Comparison of ENCODE assay signal across 8 cellular contexts in the genomic region with DNA sequence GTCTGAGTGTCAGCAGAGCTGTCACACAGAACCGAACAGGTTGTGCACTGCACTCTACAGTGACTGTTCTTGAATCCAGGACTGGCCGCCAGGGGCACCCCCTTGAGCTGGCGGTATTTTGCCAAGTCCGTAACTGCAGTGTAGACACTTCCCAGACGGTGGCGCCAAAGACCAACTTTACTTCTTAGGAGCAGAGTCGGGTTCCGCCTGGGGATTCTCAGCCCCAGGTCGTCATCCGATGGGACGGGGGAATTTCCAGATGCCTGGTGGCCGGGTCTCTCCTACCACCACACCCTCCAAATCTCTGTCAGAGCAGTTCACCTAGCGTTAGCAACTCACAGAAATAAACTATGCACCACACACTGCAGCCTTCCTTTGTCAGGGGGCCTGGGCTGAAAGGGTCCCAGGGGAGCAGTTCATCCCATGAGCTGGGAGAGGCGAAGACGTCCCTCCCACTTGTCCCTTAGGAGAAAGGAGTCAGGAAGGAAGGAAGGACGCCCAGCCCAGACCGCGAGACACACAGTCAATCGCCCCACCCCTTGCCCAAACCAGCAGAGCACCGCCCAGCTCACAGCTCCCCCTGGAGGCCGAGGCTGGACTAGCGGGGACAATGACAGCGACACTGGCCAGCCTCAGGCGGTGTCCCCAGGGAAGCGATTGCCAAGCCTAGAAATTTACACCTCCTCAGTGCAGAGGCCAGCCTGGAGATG. TPM values are rescaled to one million over a fixed set of nuclear protein-coding genes. Genes with fewer than 3 reads are reported as not detected.
A peak's percentile ranks its signal among the peaks of the same experiment; 100 is the strongest.
DNase-seq lines count a peak whose midpoint lies in the region; ATAC-seq, FAIRE-seq and TF ChIP-seq lines count a peak whose summit lies in the region.

No MANE protein-coding gene starts in this region.

- peaks cover 15% of the 10 kb centered on the region for H3K4me1 Mint-ChIP-seq in Calu3 (ENCODE audit: low read depth, unreplicated experiment)

- H3K27ac ChIP-seq in mesodermal cell (ENCODE audit: low read depth, low read length, severe bottlenecking) = peak overlapping the region; percentile 98

- CTCF ChIA-PET in Calu3 (lab: Charles Lee) = interaction anchor here (0.5 to 2.0 kb wide), 40 partner anchors 9 to 519 kb away, joined by 3 to 37 read pairs (median 5); a partner anchor contains a TSS

- peak overlapping the region; percentile 73 for H3K27ac Mint-ChIP-seq in Calu3 (ENCODE audit: unreplicated experiment)

- BruUV-seq in Calu3 (replicated peaks; lab: Mats Ljungman, UMichigan) = no TSS peak

- peaks cover 36% of the 10 kb centered on the region for H3K27me3 Mint-ChIP-seq in Calu3 (ENCODE audit: unreplicated experiment)

- H3K36me3 ChIP-seq in mesodermal cell (ENCODE audit: control insufficient read depth, insufficient read depth, low read length) = no peaks in the 10 kb centered on the region

- peak; percentile 90 for TF ChIP-seq CTCF in Calu3 (IDR thresholded peaks at IDR 0.05; ENCODE audit: unreplicated experiment)

- H3K9me3 Mint-ChIP-seq in Calu3 (ENCODE audit: low read depth, unreplicated experiment) = no peaks in the 10 kb centered on the region

- intact Hi-C loops in Calu3 (cut with micrococcal nuclease; ENCODE audit: unreplicated experiment) = loop anchor here (2.0 to 5.0 kb wide), 2 partner anchors 42 to 406 kb away; a partner anchor contains a TSS

- WGBS in mesodermal cell (ENCODE audit: insufficient coverage in 2 of 2), 2 experiments = 1 to 4% methylated on average over 15 to 18 of the region's 25 CpGs

- FAIRE-seq in endometrium (lab: Jason Lieb, UNC) = peak; percentile 18

- peak overlapping the region; percentile 40 for H3K4me3 ChIP-seq in mesodermal cell (ENCODE audit: extremely low read depth, insufficient read depth, low read length, poor library complexity, severe bottlenecking)

- H3K4me1 ChIP-seq in mesodermal cell (ENCODE audit: control insufficient read depth, insufficient read depth, low read length, poor library complexity, severe bottlenecking) = peaks cover 20% of the 10 kb centered on the region

- H3K4me3 Mint-ChIP-seq in Calu3 (ENCODE audit: low read depth, unreplicated experiment) = peak overlapping the region; percentile 73

- peak; percentile 59 for ATAC-seq in GM21390 (IDR thresholded peaks at IDR 0.05; ENCODE audit: unreplicated experiment)

- H3K9me3 ChIP-seq in mesodermal cell (ENCODE audit: control insufficient read depth, low read length) = no peaks in the 10 kb centered on the region

- DNase-seq in Calu3 = peak; percentile 98
- DNase-seq in HUDEP-2 (lab: John Stamatoyannopoulos, UW; ENCODE audit: unreplicated experiment in 76 of 76) = peak in 74 of 76 experiments; percentile 41 to 98 (median 91)
- DNase-seq in NOMO-1 treated with DMSO at 0.1 percent for 48 hours (lab: John Stamatoyannopoulos, UW; ENCODE audit: unreplicated experiment) = peak; percentile 92
- DNase-seq in activated CD8-positive, alpha-beta memory T cell treated with anti-CD3 and anti-CD28 coated beads, Interleukin-2, amount 50 U/mL, for 1 hour (ENCODE audit: extremely low read depth) = peak; percentile 91
- peak; percentile 94 for DNase-seq in stimulated activated CD8-positive, alpha-beta memory T cell treated with anti-CD3 and anti-CD28 coated beads, Interleukin-15, amount 100 ng/mL, for 24 hours (ENCODE audit: low read depth)

- peaks cover 8% of the 10 kb centered on the region for H3K36me3 Mint-ChIP-seq in Calu3 (ENCODE audit: insufficient read depth, unreplicated experiment)

RNA-seq across cellular contexts. Expression of a gene that starts 7.4 kb away (rescaled TPM):
- 59.0 and 71.6 TPM in 2 replicates for total RNA-seq in Calu3 (2022)
- polyA plus RNA-seq in mesodermal cell (2013, experiment 1 of 2) = 63.3 TPM
- polyA plus RNA-seq in mesodermal cell (2013, experiment 2 of 2) = 57.3 TPM

RNA-seq across cellular contexts. Expression of a gene that starts 37.9 kb away (rescaled TPM):
- not detected in 2 replicates for total RNA-seq in Calu3 (2022)
- polyA plus RNA-seq in mesodermal cell (2013, experiment 1 of 2) = not detected
- polyA plus RNA-seq in mesodermal cell (2013, experiment 2 of 2) = not detected

RNA-seq across cellular contexts. Expression of a gene that starts 40.3 kb away (rescaled TPM):
- total RNA-seq in Calu3 (2022) = 85.3 and 91.0 TPM in 2 replicates
- 64.5 TPM for polyA plus RNA-seq in mesodermal cell (2013, experiment 1 of 2)
- polyA plus RNA-seq in mesodermal cell (2013, experiment 2 of 2) = 59.7 TPM

RNA-seq across cellular contexts. Expression of a gene that starts 41.1 kb away (rescaled TPM):
- total RNA-seq in Calu3 (2022) = 50.9 and 52.1 TPM in 2 replicates
- polyA plus RNA-seq in mesodermal cell (2013, experiment 1 of 2) = 41.5 TPM
- 40.7 TPM for polyA plus RNA-seq in mesodermal cell (2013, experiment 2 of 2)

Comparison
In these comparisons a context has a peak if more than half of its experiments do, and no peak if none do; other contexts are left out.
1. Peak in every context shown above with its lines: DNase-seq, ATAC-seq, H3K4me3 ChIP-seq and H3K27ac ChIP-seq.